Comparison of ENCODE assay signal across 1 cellular context in genomic region chr15:52241489-52241888, GRCh38.
TF ChIP-seq lines count a peak whose summit lies in the region.

No MANE protein-coding gene starts in this region.

TF ChIP-seq in GM12878, 131 proteins besides CTCF, POLR2A, EP300 and RAD21:
- TF ChIP-seq TCF7 (IDR thresholded peaks at IDR 0.05; ENCODE audit: borderline replicate concordance) = 0 out of 2 replicates have a peak, but pooled peaks have one; percentile 39
- no peak for TF ChIP-seq STAT1 (conservative IDR thresholded peaks at IDR 0.05)
